ENCODE assay signal across 8 cellular contexts in the genomic region with DNA sequence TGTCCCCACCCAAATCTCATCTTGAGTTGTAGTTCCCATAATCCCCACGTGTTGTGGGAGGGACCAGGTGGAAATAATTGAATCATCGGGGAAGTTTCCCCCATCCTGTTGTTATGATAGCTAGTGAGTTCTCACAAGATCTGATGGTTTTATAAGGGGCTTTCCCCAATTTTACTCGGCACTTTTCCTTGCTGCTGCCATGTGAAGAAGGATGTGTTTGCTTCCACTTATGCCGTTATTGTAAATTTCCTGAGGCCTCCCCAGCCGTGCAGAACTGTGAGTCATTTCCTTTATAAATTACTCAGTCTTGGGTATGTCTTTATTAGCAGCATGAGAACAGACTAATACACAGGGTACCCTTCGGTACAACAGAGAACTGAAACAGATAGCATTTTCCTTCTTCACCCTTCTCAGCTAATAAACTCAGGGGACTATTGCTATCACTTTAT. TPM values are rescaled to one million over a fixed set of nuclear protein-coding genes. Genes with fewer than 3 reads are reported as not detected.
A peak's percentile ranks its signal among the peaks of the same experiment; 100 is the strongest.
DNase-seq lines count a peak whose midpoint lies in the region; ATAC-seq and TF ChIP-seq lines count a peak whose summit lies in the region.
"Not testable (repeated sequence)": the region's sequence is repeated elsewhere in the genome, so short reads cannot be mapped to it uniquely, and the experiment has no call there.

No MANE protein-coding gene starts in this region.

- H3K4me1 Mint-ChIP-seq in CD4-positive, alpha-beta T cell (ENCODE audit: low read depth): peaks cover 70% of the 10 kb centered on the region
- peaks cover 52% of the 10 kb centered on the region for H3K4me1 Mint-ChIP-seq in activated CD8-positive, alpha-beta T cell treated with anti-CD3 and anti-CD28 coated beads, Interleukin-2, amount 10 ng/mL, durations not matched to agents 7 days and 5 days (ENCODE audit: low read depth)

- H3K9me3 ChIP-seq in CD4-positive, alpha-beta T cell (ENCODE audit: control insufficient read depth, low read length); mammary epithelial cell (replicated peaks; ENCODE audit: insufficient read depth, low read length); lower lobe of right lung: not testable (repeated sequence)
- H3K9me3 ChIP-seq in OCI-LY3 (ENCODE audit: insufficient read depth, low read length): peaks cover 21% of the 10 kb centered on the region; the same call in 1 of the 2 replicates

- not testable (repeated sequence) for TF ChIP-seq CTCF in CD4-positive, alpha-beta T cell (IDR thresholded peaks at IDR 0.05); OCI-LY3 (IDR thresholded peaks at IDR 0.05; ENCODE audit: low read depth, low read length); mammary epithelial cell (conservative IDR thresholded peaks at IDR 0.05 in 1 of 2, IDR thresholded peaks at IDR 0.05 in 1 of 2; ENCODE audit: extremely low read depth in 1 of 2, insufficient read depth in 1 of 2, low read depth in 1 of 2, low read length in 2 of 2); lower lobe of right lung (IDR thresholded peaks at IDR 0.05)

- CTCF ChIA-PET in CD4-positive, alpha-beta T cell (lab: Charles Lee): interaction anchor here (1.0 to 1.6 kb wide), 8 partner anchors 11 to 100 kb away, joined by 3 to 16 read pairs (median 4); no protein-coding TSS in a partner anchor
- CTCF ChIA-PET in activated CD8-positive, alpha-beta T cell treated with anti-CD3 and anti-CD28 coated beads, Interleukin-2, amount 10 ng/mL, durations not matched to agents 7 days and 5 days (lab: Charles Lee): interaction anchor here (0.9 to 3.2 kb wide), 4 partner anchors 11 to 45 kb away, joined by 3 to 12 read pairs (median 4); partner anchors contain the start of gene GNG2
- CTCF ChIA-PET in mammary epithelial cell (lab: Charles Lee; ENCODE audit: low non-redundant PET): not testable (repeated sequence)

- WGBS in mammary epithelial cell (ENCODE audit: low coverage, missing lambda C conversion rate): 17% methylated on average over 5 of the region's 6 CpGs

- peaks cover 15% of the 10 kb centered on the region for H3K4me1 ChIP-seq in OCI-LY3 (ENCODE audit: low read length)
- H3K4me1 ChIP-seq in mammary epithelial cell (ENCODE audit: insufficient read depth, low read length); lower lobe of right lung: not testable (repeated sequence)

- peak overlapping the region; percentile 64 for H3K27ac ChIP-seq in CD4-positive, alpha-beta T cell (ENCODE audit: low read depth, low read length)
- H3K27ac ChIP-seq in OCI-LY3 (ENCODE audit: low read length): peak overlapping the region; percentile 76
- H3K27ac ChIP-seq in mammary epithelial cell (ENCODE audit: insufficient read depth, low read depth, low read length); lower lobe of right lung: not testable (repeated sequence)

- in situ Hi-C loops in mammary epithelial cell (cut with MboI; ENCODE audit: low sequenced_read_pairs in 2 of 2): not testable (repeated sequence)

- H3K4me3 Mint-ChIP-seq in CD4-positive, alpha-beta T cell: peak overlapping the region; percentile 59
- H3K4me3 Mint-ChIP-seq in activated CD8-positive, alpha-beta T cell treated with anti-CD3 and anti-CD28 coated beads, Interleukin-2, amount 10 ng/mL, durations not matched to agents 7 days and 5 days: not testable (repeated sequence)

- peak overlapping the region; percentile 24; the same call in 1 of the 2 replicates for H3K4me2 ChIP-seq in OCI-LY3 (ENCODE audit: low read length)
- H3K4me2 ChIP-seq in mammary epithelial cell (ENCODE audit: insufficient read depth, low read depth, low read length): peak overlapping the region; percentile 37

- peaks cover 85% of the 10 kb centered on the region for H3K36me3 Mint-ChIP-seq in CD4-positive, alpha-beta T cell (ENCODE audit: low read depth)
- peaks cover 80% of the 10 kb centered on the region for H3K36me3 Mint-ChIP-seq in activated CD8-positive, alpha-beta T cell treated with anti-CD3 and anti-CD28 coated beads, Interleukin-2, amount 10 ng/mL, durations not matched to agents 7 days and 5 days (ENCODE audit: low read depth)

- peak in 8 of 10 experiments; percentile 5 to 41 (median 22) for DNase-seq in CD4-positive, alpha-beta T cell
- DNase-seq in activated CD8-positive, alpha-beta T cell treated with anti-CD3 and anti-CD28 coated beads, Interleukin-2, amount 10 ng/mL, durations not matched to agents 7 days and 5 days: peak; percentile 37
- DNase-seq in mammary epithelial cell: peak; percentile 87
- DNase-seq in lower lobe of right lung: not testable (repeated sequence)
- DNase-seq in stimulated activated CD4-positive, alpha-beta T cell treated with anti-CD3 and anti-CD28 coated beads, TNF-alpha, amount 100 ng/mL, for 48 hours (ENCODE audit: low read depth in 3 of 3): peak; percentile 12 to 44 (median 27)

- not testable (repeated sequence) for H3K79me2 ChIP-seq in OCI-LY3 (ENCODE audit: low read length); mammary epithelial cell (ENCODE audit: insufficient read depth, low read length)

- H3K27me3 Mint-ChIP-seq in CD4-positive, alpha-beta T cell; activated CD8-positive, alpha-beta T cell treated with anti-CD3 and anti-CD28 coated beads, Interleukin-2, amount 10 ng/mL, durations not matched to agents 7 days and 5 days (ENCODE audit: low read depth): not testable (repeated sequence)

- POLR2A ChIA-PET in CD4-positive, alpha-beta T cell (lab: Charles Lee): interaction anchor here (0.8 to 2.1 kb wide), 4 partner anchors 18 to 73 kb away, joined by 3 to 7 read pairs (median 4); no protein-coding TSS in a partner anchor
- POLR2A ChIA-PET in activated CD8-positive, alpha-beta T cell treated with anti-CD3 and anti-CD28 coated beads, Interleukin-2, amount 10 ng/mL, durations not matched to agents 7 days and 5 days (lab: Charles Lee): interaction anchor here (0.7 kb wide), 1 partner anchor 59 kb away, joined by 3 read pairs; no protein-coding TSS in a partner anchor

- H3K9me3 Mint-ChIP-seq in CD4-positive, alpha-beta T cell: not testable (repeated sequence)
- peaks cover 43% of the 10 kb centered on the region for H3K9me3 Mint-ChIP-seq in activated CD8-positive, alpha-beta T cell treated with anti-CD3 and anti-CD28 coated beads, Interleukin-2, amount 10 ng/mL, durations not matched to agents 7 days and 5 days (ENCODE audit: insufficient read depth)

- peak; percentile 70 for ATAC-seq in CD4-positive, alpha-beta T cell (ENCODE audit: poor library complexity)
- ATAC-seq in GM19395 (IDR thresholded peaks at IDR 0.05; ENCODE audit: unreplicated experiment) (peak; percentile 90), HG03095 (IDR thresholded peaks at IDR 0.05; ENCODE audit: unreplicated experiment) (peak; percentile 77), lower lobe of right lung (peak; percentile 37 to 50)
- ATAC-seq in activated CD8-positive, alpha-beta T cell treated with anti-CD3 and anti-CD28 coated beads, Interleukin-2, amount 10 ng/mL, durations not matched to agents 7 days and 5 days: peak; percentile 62

- not testable (repeated sequence) for BruUV-seq in mammary epithelial cell (replicated peaks; lab: Mats Ljungman, UMichigan)

- peak overlapping the region; percentile 81 for H3K27ac Mint-ChIP-seq in CD4-positive, alpha-beta T cell
- H3K27ac Mint-ChIP-seq in activated CD8-positive, alpha-beta T cell treated with anti-CD3 and anti-CD28 coated beads, Interleukin-2, amount 10 ng/mL, durations not matched to agents 7 days and 5 days: peak overlapping the region; percentile 45

- peaks cover 53% of the 10 kb centered on the region for H3K36me3 ChIP-seq in OCI-LY3 (replicated peaks; ENCODE audit: low read depth, low read length)
- H3K36me3 ChIP-seq in mammary epithelial cell (ENCODE audit: insufficient read depth, low read length); lower lobe of right lung: not testable (repeated sequence)

- dilution Hi-C loops in mammary epithelial cell (cut with HindIII; ENCODE audit: low sequenced_read_pairs): not testable (repeated sequence)

- H3K9ac ChIP-seq in OCI-LY3 (ENCODE audit: low read length); mammary epithelial cell (ENCODE audit: insufficient read depth, low read length): not testable (repeated sequence)

- H3K4me3 ChIP-seq in OCI-LY3 (ENCODE audit: low read length): 0 out of 2 replicates have a peak overlapping the region, but pooled peaks have one; percentile 6
- H3K4me3 ChIP-seq in mammary epithelial cell (replicated peaks in 1 of 3; ENCODE audit: insufficient read depth in 1 of 3, low read depth in 2 of 3, low read length in 3 of 3); lower lobe of right lung: not testable (repeated sequence)

- H2AFZ ChIP-seq in OCI-LY3 (ENCODE audit: low read depth, low read length): not testable (repeated sequence)
- H2AFZ ChIP-seq in mammary epithelial cell (ENCODE audit: low read depth, low read length): peak overlapping the region; percentile 65

- intact Hi-C loops in CD4-positive, alpha-beta T cell (cut with DNase I, micrococcal nuclease): loop anchor here (1.0 to 10.0 kb wide), 3 partner anchors 43 to 58 kb away; partner anchors contain the start of gene GNG2 (in 1 of the 2)
- intact Hi-C loops in mammary epithelial cell (cut with micrococcal nuclease); lower lobe of right lung (cut with DNase I): not testable (repeated sequence)

- H3K27me3 ChIP-seq in CD4-positive, alpha-beta T cell (ENCODE audit: control insufficient read depth, insufficient read depth, low read length); OCI-LY3 (ENCODE audit: low read depth, low read length); mammary epithelial cell (ENCODE audit: insufficient read depth, low read length); lower lobe of right lung (ENCODE audit: low read depth): not testable (repeated sequence)

- not testable (repeated sequence) for H4K20me1 ChIP-seq in OCI-LY3 (ENCODE audit: insufficient read depth, low read length); mammary epithelial cell (ENCODE audit: insufficient read depth, low read length)

RNA-seq across cellular contexts. Expression of gene GNG2, which starts 45.3 kb away (rescaled TPM):
- 100 to 1,000 TPM; 138 to 139 TPM for total RNA-seq in CD4-positive, alpha-beta T cell
- 100 to 1,000 TPM; 293 to 302 TPM for total RNA-seq in activated CD8-positive, alpha-beta T cell treated with anti-CD3 and anti-CD28 coated beads, Interleukin-2, amount 10 ng/mL, durations not matched to agents 7 days and 5 days
- total RNA-seq in mammary epithelial cell (1 to 10 TPM; 2.7 to 6.8 TPM), lower lobe of right lung (23.8 TPM)
- polyA plus RNA-seq in mammary epithelial cell: 1.0 TPM
- not detected for polyA minus RNA-seq in mammary epithelial cell
